26 cellular contexts compared by ENCODE assay signal in the genomic region with DNA sequence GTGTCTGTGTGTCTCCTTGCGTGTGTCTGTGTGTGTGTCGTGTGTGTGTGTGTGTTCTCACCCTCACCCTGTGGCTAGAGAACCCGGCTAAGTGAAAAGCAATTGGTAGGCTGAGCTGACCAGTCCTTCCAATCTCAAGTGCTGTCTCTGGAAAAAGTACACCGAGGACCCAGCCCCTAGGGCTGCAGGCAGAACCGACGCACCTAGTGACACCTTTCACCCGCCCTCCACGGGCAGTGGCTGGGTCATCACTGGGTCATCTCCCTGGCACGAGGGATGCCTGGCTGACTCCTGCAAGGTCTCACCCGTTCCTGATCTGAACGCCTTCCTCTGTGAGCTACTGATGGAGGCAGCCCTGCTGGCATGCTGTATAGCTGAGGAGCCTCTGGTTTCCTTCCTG.
"Had no signal": no experiment of that assay in that cellular context is flagged by ENCODE, and none has a peak within 500 bp of the region (broad histone marks: within the 10 kb centered on the region; RNA-seq: fewer than 3 reads in every experiment).

No MANE protein-coding gene starts in this region.

- H3K4me3 ChIP-seq: adrenal gland, body of pancreas, esophagus muscularis mucosa, gastrocnemius medialis, heart left ventricle had no signal

- H3K27ac ChIP-seq: adrenal gland, body of pancreas, esophagus muscularis mucosa, foreskin keratinocyte, gastrocnemius medialis, heart left ventricle had no signal

- H3K36me3 ChIP-seq: adrenal gland, esophagus muscularis mucosa, gastrocnemius medialis, heart left ventricle had no signal

- H3K27me3 Mint-ChIP-seq: activated CD4-positive, alpha-beta T cell treated with anti-CD3 and anti-CD28 coated beads for 36 hours; activated CD4-positive, alpha-beta T cell treated with anti-CD3 and anti-CD28 coated beads, Interleukin-2, amount 10 ng/mL, durations not matched to agents 24 days and 14 days had no signal

- H3K4me3 Mint-ChIP-seq: activated CD4-positive, alpha-beta memory T cell treated with anti-CD3 and anti-CD28 coated beads for 36 hours; activated CD4-positive, alpha-beta T cell treated with anti-CD3 and anti-CD28 coated beads for 36 hours; activated CD4-positive, alpha-beta T cell treated with anti-CD3 and anti-CD28 coated beads, Interleukin-2, amount 10 ng/mL, durations not matched to agents 24 days and 14 days; activated CD8-positive, alpha-beta T cell treated with anti-CD3 and anti-CD28 coated beads, Interleukin-2, amount 10 ng/mL, durations not matched to agents 7 days and 5 days; activated naive CD4-positive, alpha-beta T cell treated with anti-CD3 and anti-CD28 coated beads for 36 hours; activated naive CD4-positive, alpha-beta T cell treated with anti-CD3 and anti-CD28 coated beads, Interleukin-2, amount 50 U/mL, for 24 hours; activated naive CD8-positive, alpha-beta T cell treated with anti-CD3 and anti-CD28 coated beads for 36 hours; activated naive CD8-positive, alpha-beta T cell treated with anti-CD3 and anti-CD28 coated beads, Interleukin-2, amount 50 U/mL, for 24 hours; activated T-cell treated with anti-CD3 and anti-CD28 coated beads, Interleukin-2, amount 50 U/mL, for 4 hours; activated T-helper 1 cell treated with anti-CD3 and anti-CD28 coated beads, Interleukin-12 subunit alpha, Interleukin-12 subunit beta, Interleukin-2, Interleukin-4 antibody, amounts not matched to agents 30 ng/mL and 10 ng/mL and 1 ng/mL, durations not matched to agents 14 hours and 24 hours and 36 hours had no signal

- DNase-seq: activated CD4-positive, alpha-beta memory T cell treated with anti-CD3 and anti-CD28 coated beads for 36 hours; activated CD4-positive, alpha-beta T cell treated with anti-CD3 and anti-CD28 coated beads for 36 hours; activated CD4-positive, alpha-beta T cell treated with anti-CD3 and anti-CD28 coated beads, Interleukin-2, amount 10 ng/mL, durations not matched to agents 24 days and 14 days; activated CD4-positive, CD25-positive, alpha-beta regulatory T cell; activated CD4-positive, CD25-positive, alpha-beta regulatory T cell treated with anti-CD3 and anti-CD28 coated beads, Interleukin-2, amount 50 U/mL, for 72 hours; activated CD8-positive, alpha-beta T cell treated with anti-CD3 and anti-CD28 coated beads, Interleukin-2, amount 10 ng/mL, durations not matched to agents 7 days and 5 days; activated effector memory CD4-positive, alpha-beta T cell treated with anti-CD3 and anti-CD28 coated beads, Interleukin-2, amount 50 U/mL, for 16 hours; activated naive CD4-positive, alpha-beta T cell treated with anti-CD3 and anti-CD28 coated beads for 36 hours; activated naive CD8-positive, alpha-beta T cell treated with anti-CD3 and anti-CD28 coated beads for 36 hours; activated naive CD8-positive, alpha-beta T cell treated with anti-CD3 and anti-CD28 coated beads, Interleukin-2, amount 50 U/mL, for 24 hours; activated T-cell treated with anti-CD3 and anti-CD28 coated beads, Interleukin-2, amount 50 U/mL, for 4 hours; amygdala; aorta; body of pancreas; effector memory CD4-positive, alpha-beta T cell; erythroblast; foreskin keratinocyte; gastrocnemius medialis; glutamatergic neuron; heart left ventricle; T-helper 2 cell had no signal

- H3K9me3 ChIP-seq: adrenal gland, body of pancreas, esophagus muscularis mucosa, gastrocnemius medialis, heart left ventricle had no signal

- H3K27me3 ChIP-seq: body of pancreas, foreskin keratinocyte, gastrocnemius medialis had no signal

- ATAC-seq: activated CD4-positive, alpha-beta T cell treated with anti-CD3 and anti-CD28 coated beads for 36 hours; activated CD8-positive, alpha-beta T cell treated with anti-CD3 and anti-CD28 coated beads, Interleukin-2, amount 10 ng/mL, durations not matched to agents 7 days and 5 days; activated naive CD8-positive, alpha-beta T cell treated with anti-CD3 and anti-CD28 coated beads, Interleukin-2, amount 50 U/mL, for 24 hours; activated T-cell treated with anti-CD3 and anti-CD28 coated beads, Interleukin-2, amount 50 U/mL, for 4 hours; body of pancreas; foreskin keratinocyte; gastrocnemius medialis; heart left ventricle had no signal

- H3K9me3 Mint-ChIP-seq: activated CD4-positive, alpha-beta memory T cell treated with anti-CD3 and anti-CD28 coated beads for 36 hours; activated CD4-positive, alpha-beta T cell treated with anti-CD3 and anti-CD28 coated beads, Interleukin-2, amount 10 ng/mL, durations not matched to agents 24 days and 14 days; activated naive CD4-positive, alpha-beta T cell treated with anti-CD3 and anti-CD28 coated beads for 36 hours; activated naive CD4-positive, alpha-beta T cell treated with anti-CD3 and anti-CD28 coated beads, Interleukin-2, amount 50 U/mL, for 24 hours; activated naive CD8-positive, alpha-beta T cell treated with anti-CD3 and anti-CD28 coated beads for 36 hours; activated naive CD8-positive, alpha-beta T cell treated with anti-CD3 and anti-CD28 coated beads, Interleukin-2, amount 50 U/mL, for 24 hours; activated T-cell treated with anti-CD3 and anti-CD28 coated beads, Interleukin-2, amount 50 U/mL, for 4 hours; activated T-helper 1 cell treated with anti-CD3 and anti-CD28 coated beads, Interleukin-12 subunit alpha, Interleukin-12 subunit beta, Interleukin-2, Interleukin-4 antibody, amounts not matched to agents 30 ng/mL and 10 ng/mL and 1 ng/mL, durations not matched to agents 14 hours and 24 hours and 36 hours; activated T-helper 2 cell treated with anti-CD3 and anti-CD28 coated beads, Interferon-gamma antibody, Interleukin-2, Interleukin-4, amounts not matched to agents 10 μg/mL and 5 μg/mL and 100 μg/mL, durations not matched to agents 14 hours and 24 hours and 36 hours had no signal

- H3K27ac Mint-ChIP-seq: activated CD4-positive, alpha-beta memory T cell treated with anti-CD3 and anti-CD28 coated beads for 36 hours; activated CD4-positive, alpha-beta T cell treated with anti-CD3 and anti-CD28 coated beads for 36 hours; activated CD4-positive, alpha-beta T cell treated with anti-CD3 and anti-CD28 coated beads, Interleukin-2, amount 10 ng/mL, durations not matched to agents 24 days and 14 days; activated CD8-positive, alpha-beta T cell treated with anti-CD3 and anti-CD28 coated beads, Interleukin-2, amount 10 ng/mL, durations not matched to agents 7 days and 5 days; activated naive CD4-positive, alpha-beta T cell treated with anti-CD3 and anti-CD28 coated beads for 36 hours; activated naive CD4-positive, alpha-beta T cell treated with anti-CD3 and anti-CD28 coated beads, Interleukin-2, amount 50 U/mL, for 24 hours; activated naive CD8-positive, alpha-beta T cell treated with anti-CD3 and anti-CD28 coated beads for 36 hours; activated naive CD8-positive, alpha-beta T cell treated with anti-CD3 and anti-CD28 coated beads, Interleukin-2, amount 50 U/mL, for 24 hours; activated T-helper 1 cell treated with anti-CD3 and anti-CD28 coated beads, Interleukin-12 subunit alpha, Interleukin-12 subunit beta, Interleukin-2, Interleukin-4 antibody, amounts not matched to agents 30 ng/mL and 10 ng/mL and 1 ng/mL, durations not matched to agents 14 hours and 24 hours and 36 hours; activated T-helper 2 cell treated with anti-CD3 and anti-CD28 coated beads, Interferon-gamma antibody, Interleukin-2, Interleukin-4, amounts not matched to agents 10 μg/mL and 5 μg/mL and 100 μg/mL, durations not matched to agents 14 hours and 24 hours and 36 hours had no signal

- H3K36me3 Mint-ChIP-seq: activated CD4-positive, alpha-beta memory T cell treated with anti-CD3 and anti-CD28 coated beads for 36 hours; activated naive CD4-positive, alpha-beta T cell treated with anti-CD3 and anti-CD28 coated beads, Interleukin-2, amount 50 U/mL, for 24 hours; activated naive CD8-positive, alpha-beta T cell treated with anti-CD3 and anti-CD28 coated beads for 36 hours had no signal

- H3K4me1 Mint-ChIP-seq: activated CD4-positive, alpha-beta T cell treated with anti-CD3 and anti-CD28 coated beads for 36 hours; activated CD4-positive, alpha-beta T cell treated with anti-CD3 and anti-CD28 coated beads, Interleukin-2, amount 10 ng/mL, durations not matched to agents 24 days and 14 days; activated naive CD4-positive, alpha-beta T cell treated with anti-CD3 and anti-CD28 coated beads, Interleukin-2, amount 50 U/mL, for 24 hours; activated naive CD8-positive, alpha-beta T cell treated with anti-CD3 and anti-CD28 coated beads for 36 hours; activated naive CD8-positive, alpha-beta T cell treated with anti-CD3 and anti-CD28 coated beads, Interleukin-2, amount 50 U/mL, for 24 hours had no signal

- H3K4me1 ChIP-seq: adrenal gland, body of pancreas, esophagus muscularis mucosa, foreskin keratinocyte, gastrocnemius medialis, heart left ventricle had no signal
